15 cellular contexts compared by ENCODE assay signal in the genomic region with DNA sequence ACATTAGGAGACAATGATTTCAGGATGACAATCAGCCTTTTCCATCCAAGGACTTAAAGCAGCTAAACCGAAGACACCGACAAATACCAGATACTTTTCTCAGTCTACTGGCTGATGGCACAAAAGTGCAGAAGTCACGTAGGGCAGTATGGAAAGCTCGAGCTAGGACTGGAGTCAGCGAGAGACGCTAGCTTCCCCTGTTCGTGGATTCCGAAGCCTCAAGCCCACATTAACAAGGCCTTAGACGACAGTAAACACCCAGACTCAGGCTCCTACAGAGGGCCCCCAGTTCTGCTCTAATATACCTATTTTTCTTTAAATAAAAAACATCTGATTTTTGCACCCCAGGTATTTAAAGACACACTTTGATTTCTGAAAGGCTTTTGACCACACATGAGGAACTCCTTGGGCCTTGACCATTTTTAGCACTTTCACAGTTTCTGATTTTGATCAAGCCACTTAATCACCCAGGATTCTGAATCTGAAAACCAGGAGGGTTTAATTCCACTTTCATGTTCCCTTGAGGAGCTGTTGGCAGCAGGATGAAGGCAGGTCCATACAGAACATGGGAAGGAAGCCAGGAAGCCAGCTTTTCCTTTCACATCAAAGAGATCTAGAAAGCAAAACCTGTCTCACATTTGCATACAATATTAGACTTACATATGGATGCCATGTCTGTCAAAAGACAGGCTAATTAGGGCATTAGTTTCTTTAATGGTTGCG.
DNase-seq lines count a peak whose midpoint lies in the region; ATAC-seq, FAIRE-seq and TF ChIP-seq lines count a peak whose summit lies in the region.
"Had no signal": no experiment of that assay in that cellular context is flagged by ENCODE, and none has a peak within 500 bp of the region (broad histone marks: within the 10 kb centered on the region; RNA-seq: fewer than 3 reads in every experiment).

No MANE protein-coding gene starts in this region.

- dilution Hi-C loops in endothelial cell of umbilical vein (cut with MboI; ENCODE audit: extremely low pct_ligation_motif_present, low sequenced_read_pairs), result no loop called here

- no peaks in the 10 kb centered on the region for H3K36me3 ChIP-seq in endothelial cell of umbilical vein (ENCODE audit: control insufficient read depth in 2 of 2, extremely low read depth in 1 of 2, insufficient read depth in 2 of 2, low read length in 2 of 2)
- H3K36me3 ChIP-seq: tibial nerve had no signal

- no peaks in the 10 kb centered on the region for H3K9me3 Mint-ChIP-seq in nephron progenitor cell
- H3K9me3 Mint-ChIP-seq: activated naive CD4-positive, alpha-beta T cell treated with anti-CD3 and anti-CD28 coated beads, Interleukin-2, amount 50 U/mL, for 24 hours; central memory CD8-positive, alpha-beta T cell had no signal

- no peak overlapping the region for H3K4me3 Mint-ChIP-seq in nephron progenitor cell
- H3K4me3 Mint-ChIP-seq: activated naive CD4-positive, alpha-beta T cell treated with anti-CD3 and anti-CD28 coated beads, Interleukin-2, amount 50 U/mL, for 24 hours; B cell; central memory CD8-positive, alpha-beta T cell had no signal

- TF ChIP-seq CTCF in endothelial cell of umbilical vein (IDR thresholded peaks at IDR 0.05; ENCODE audit: extremely low read depth in 1 of 2, insufficient read depth in 1 of 2, low read depth in 1 of 2, low read length in 2 of 2) (no peak), nephron progenitor cell (IDR thresholded peaks at IDR 0.05) (no peak)

- H3K27ac Mint-ChIP-seq in nephron progenitor cell, result peak overlapping the region; percentile 57
- H3K27ac Mint-ChIP-seq: activated naive CD4-positive, alpha-beta T cell treated with anti-CD3 and anti-CD28 coated beads, Interleukin-2, amount 50 U/mL, for 24 hours; B cell had no signal

- DNase-seq in DMS79 treated with DMSO at 0.1 percent for 48 hours (lab: John Stamatoyannopoulos, UW) (peak; percentile 68), NCI-H2171 treated with DMSO at 0.1 percent for 48 hours (lab: John Stamatoyannopoulos, UW) (peak; percentile 76), endothelial cell of umbilical vein (ENCODE audit: low read depth, low spot score) (peak; percentile 57), nephron progenitor cell (no peak), NCI-H774 (lab: John Stamatoyannopoulos, UW) (no peak), T-helper 1 cell (no peak)
- DNase-seq in effector CD4-positive, alpha-beta T cell, result no peak
- DNase-seq: NCI-H510A; stimulated activated CD4-positive, alpha-beta T cell treated with anti-CD3 and anti-CD28 coated beads, Interleukin-15, amount 100 ng/mL, for 24 hours had no signal

- H3K4me3 ChIP-seq in endothelial cell of umbilical vein (replicated peaks in 1 of 3; ENCODE audit: insufficient read depth in 1 of 3, low read depth in 1 of 3, low read length in 3 of 3), result no peak overlapping the region
- H3K4me3 ChIP-seq: tibial nerve had no signal

- ATAC-seq in GM21723 (IDR thresholded peaks at IDR 0.05; ENCODE audit: unreplicated experiment), result no peak
- ATAC-seq: Panc1 had no signal

- no peaks in the 10 kb centered on the region for H3K27me3 Mint-ChIP-seq in nephron progenitor cell (ENCODE audit: low read depth, poor library complexity)
- H3K27me3 Mint-ChIP-seq: activated naive CD4-positive, alpha-beta T cell treated with anti-CD3 and anti-CD28 coated beads, Interleukin-2, amount 50 U/mL, for 24 hours; B cell; central memory CD8-positive, alpha-beta T cell had no signal

- H2AFZ ChIP-seq in endothelial cell of umbilical vein (ENCODE audit: low read depth, low read length), result no peak overlapping the region

- TF ChIP-seq POLR2A in endothelial cell of umbilical vein (IDR thresholded peaks at IDR 0.05; ENCODE audit: low read depth, low read length), result no peak

- BruUV-seq in endothelial cell of umbilical vein (replicated peaks; lab: Mats Ljungman, UMichigan), result no TSS peak

- H3K4me1 ChIP-seq in endothelial cell of umbilical vein (ENCODE audit: control insufficient read depth, extremely low read depth, insufficient read depth, low read length), result peaks cover 65% of the 10 kb centered on the region

- H3K4me2 ChIP-seq in endothelial cell of umbilical vein (ENCODE audit: insufficient read depth, low read length), result peak overlapping the region; percentile 17

- peaks cover 26% of the 10 kb centered on the region for H3K36me3 Mint-ChIP-seq in nephron progenitor cell (ENCODE audit: low read depth)
- H3K36me3 Mint-ChIP-seq: activated naive CD4-positive, alpha-beta T cell treated with anti-CD3 and anti-CD28 coated beads, Interleukin-2, amount 50 U/mL, for 24 hours had no signal

- peak; percentile 62 for FAIRE-seq in endothelial cell of umbilical vein (lab: Jason Lieb, UNC)

- H3K27me3 ChIP-seq in endothelial cell of umbilical vein (ENCODE audit: control insufficient read depth in 2 of 2, insufficient read depth in 2 of 2, low read length in 2 of 2), result no peaks in the 10 kb centered on the region
- H3K27me3 ChIP-seq: tibial nerve had no signal

- no peaks in the 10 kb centered on the region for H4K20me1 ChIP-seq in endothelial cell of umbilical vein (replicated peaks; ENCODE audit: control insufficient read depth, extremely low read depth, insufficient read depth, low read length)

- H3K79me2 ChIP-seq in endothelial cell of umbilical vein (ENCODE audit: control insufficient read depth, insufficient read depth, low read length), result peaks cover 33% of the 10 kb centered on the region

- POLR2A ChIA-PET in endothelial cell of umbilical vein (lab: Charles Lee), result no interaction called here

- intact Hi-C loops in endothelial cell of umbilical vein (cut with micrococcal nuclease), result no loop called here

- H3K27ac ChIP-seq in endothelial cell of umbilical vein (ENCODE audit: insufficient read depth, low read depth, low read length), result peak overlapping the region; percentile 40

- no peak overlapping the region for H3K9ac ChIP-seq in endothelial cell of umbilical vein (replicated peaks; ENCODE audit: extremely low read depth, insufficient read depth, low read length)

- no peaks in the 10 kb centered on the region for H3K9me1 ChIP-seq in endothelial cell of umbilical vein (replicated peaks; ENCODE audit: control insufficient read depth, extremely low read depth, insufficient read depth, low read length)

- H3K9me3 ChIP-seq in endothelial cell of umbilical vein (replicated peaks; ENCODE audit: control insufficient read depth, insufficient read depth, low read length), result no peaks in the 10 kb centered on the region
- H3K9me3 ChIP-seq: tibial nerve had no signal

- CTCF ChIA-PET in endothelial cell of umbilical vein (lab: Charles Lee), result interaction anchor here (0.6 kb wide), 1 partner anchor 23 kb away, joined by 3 read pairs; no protein-coding TSS in a partner anchor

- H3K4me1 Mint-ChIP-seq in nephron progenitor cell, result peaks cover 18% of the 10 kb centered on the region
- H3K4me1 Mint-ChIP-seq: activated naive CD4-positive, alpha-beta T cell treated with anti-CD3 and anti-CD28 coated beads, Interleukin-2, amount 50 U/mL, for 24 hours; central memory CD8-positive, alpha-beta T cell had no signal

TF ChIP-seq in endothelial cell of umbilical vein, 7 proteins besides CTCF, POLR2A, EP300 and RAD21:
- TF ChIP-seq JUN (IDR thresholded peaks at IDR 0.05; ENCODE audit: borderline replicate concordance, insufficient read depth, insufficient read length, low read depth) (no peak), MAX (IDR thresholded peaks at IDR 0.05; ENCODE audit: insufficient read depth, insufficient read length) (no peak), FOS (IDR thresholded peaks at IDR 0.05; ENCODE audit: borderline replicate concordance, insufficient read depth, low read length) (no peak), EZH2 (IDR thresholded peaks at IDR 0.05; ENCODE audit: borderline replicate concordance, low read depth, low read length, severe bottlenecking) (no peak), MYC (IDR thresholded peaks at IDR 0.05; ENCODE audit: low read depth, low read length) (no peak), GATA2 (IDR thresholded peaks at IDR 0.05; ENCODE audit: insufficient read depth, insufficient read length, low read depth, low read length) (no peak), POLR2AphosphoS5 (IDR thresholded peaks at IDR 0.05; ENCODE audit: insufficient read depth, low read depth, low read length) (no peak)

Comparison
In these comparisons a context has a peak if more than half of its experiments do, and no peak if none do; other contexts are left out.
1. DNase-seq: peak in DMS79 treated with DMSO at 0.1 percent for 48 hours (single experiment), NCI-H2171 treated with DMSO at 0.1 percent for 48 hours (single experiment) and endothelial cell of umbilical vein (single experiment); none in nephron progenitor cell (single experiment), NCI-H774 (single experiment), T-helper 1 cell (0 of 5) and effector CD4-positive, alpha-beta T cell (single experiment).